Comparison of ENCODE assay signal across 21 cellular contexts in genomic region chr19:31342926-31343325, GRCh38.
"Had no signal": no experiment of that assay in that cellular context is flagged by ENCODE, and none has a peak within 500 bp of the region (broad histone marks: within the 10 kb centered on the region; RNA-seq: fewer than 3 reads in every experiment).

No MANE protein-coding gene starts in this region.

- H3K4me3 ChIP-seq: breast epithelium, ovary, prostate gland, sigmoid colon, tibial nerve had no signal

- H3K36me3 ChIP-seq: breast epithelium, ovary, prostate gland, sigmoid colon, tibial nerve had no signal

- H3K27ac ChIP-seq: prostate gland, VCaP had no signal

- H3K4me3 Mint-ChIP-seq: activated CD4-positive, alpha-beta T cell treated with anti-CD3 and anti-CD28 coated beads, Interleukin-2, amount 10 ng/mL, durations not matched to agents 24 days and 14 days; activated CD8-positive, alpha-beta T cell treated with anti-CD3 and anti-CD28 coated beads for 36 hours; activated T-cell treated with anti-CD3 and anti-CD28 coated beads, Interleukin-2, amount 50 U/mL, for 4 hours; activated T-helper 17 cell treated with anti-CD3 and anti-CD28 coated beads, Interleukin-2, amount 50 U/mL, for 72 hours; naive thymus-derived CD4-positive, alpha-beta T cell had no signal

- H3K27ac Mint-ChIP-seq: activated CD4-positive, alpha-beta T cell treated with anti-CD3 and anti-CD28 coated beads, Interleukin-2, amount 10 ng/mL, durations not matched to agents 24 days and 14 days; activated CD8-positive, alpha-beta T cell treated with anti-CD3 and anti-CD28 coated beads for 36 hours; activated T-helper 17 cell treated with anti-CD3 and anti-CD28 coated beads, Interleukin-2, amount 50 U/mL, for 72 hours had no signal

- DNase-seq: activated CD4-positive, alpha-beta T cell treated with anti-CD3 and anti-CD28 coated beads, Interleukin-2, amount 10 ng/mL, durations not matched to agents 24 days and 14 days; activated CD4-positive, CD25-positive, alpha-beta regulatory T cell treated with anti-CD3 and anti-CD28 coated beads, Interleukin-2, amount 50 U/mL, for 72 hours; activated CD8-positive, alpha-beta T cell treated with anti-CD3 and anti-CD28 coated beads for 36 hours; activated gamma-delta T cell treated with Interleukin-2 at 50 U/mL for 16 hours; activated naive CD4-positive, alpha-beta T cell treated with anti-CD3 and anti-CD28 coated beads, Interleukin-2, amount 50 U/mL, for 16 hours; activated T-cell treated with anti-CD3 and anti-CD28 coated beads, Interleukin-2, amount 50 U/mL, for 4 hours; amniotic stem cell; central memory CD4-positive, alpha-beta T cell; left ventricle myocardium superior; naive thymus-derived CD4-positive, alpha-beta T cell; retina; sigmoid colon; stimulated activated CD4-positive, alpha-beta T cell treated with anti-CD3 and anti-CD28 coated beads, Interleukin-15, amount 100 ng/mL, for 24 hours; stimulated activated CD4-positive, alpha-beta T cell treated with anti-CD3 and anti-CD28 coated beads, Interleukin-2, amount 100 ng/mL, for 24 hours; stimulated activated naive CD4-positive, alpha-beta T cell had no signal

- H3K4me1 ChIP-seq: breast epithelium had no signal

- H3K27me3 ChIP-seq: breast epithelium, ovary, sigmoid colon, tibial nerve had no signal

- ATAC-seq: activated CD8-positive, alpha-beta T cell treated with anti-CD3 and anti-CD28 coated beads for 36 hours; activated T-cell treated with anti-CD3 and anti-CD28 coated beads, Interleukin-2, amount 50 U/mL, for 4 hours; activated T-helper 17 cell treated with anti-CD3 and anti-CD28 coated beads, Interleukin-2, amount 50 U/mL, for 72 hours; left ventricle myocardium superior; naive thymus-derived CD4-positive, alpha-beta T cell had no signal

- H3K9me3 Mint-ChIP-seq: activated CD4-positive, alpha-beta T cell treated with anti-CD3 and anti-CD28 coated beads, Interleukin-2, amount 10 ng/mL, durations not matched to agents 24 days and 14 days; activated CD8-positive, alpha-beta T cell treated with anti-CD3 and anti-CD28 coated beads for 36 hours; activated T-cell treated with anti-CD3 and anti-CD28 coated beads, Interleukin-2, amount 50 U/mL, for 4 hours; activated T-helper 17 cell treated with anti-CD3 and anti-CD28 coated beads, Interleukin-2, amount 50 U/mL, for 72 hours; naive thymus-derived CD4-positive, alpha-beta T cell had no signal

- H3K9me3 ChIP-seq: breast epithelium, ovary, prostate gland, sigmoid colon, tibial nerve had no signal
